8 cellular contexts compared by ENCODE assay signal in the genomic region with DNA sequence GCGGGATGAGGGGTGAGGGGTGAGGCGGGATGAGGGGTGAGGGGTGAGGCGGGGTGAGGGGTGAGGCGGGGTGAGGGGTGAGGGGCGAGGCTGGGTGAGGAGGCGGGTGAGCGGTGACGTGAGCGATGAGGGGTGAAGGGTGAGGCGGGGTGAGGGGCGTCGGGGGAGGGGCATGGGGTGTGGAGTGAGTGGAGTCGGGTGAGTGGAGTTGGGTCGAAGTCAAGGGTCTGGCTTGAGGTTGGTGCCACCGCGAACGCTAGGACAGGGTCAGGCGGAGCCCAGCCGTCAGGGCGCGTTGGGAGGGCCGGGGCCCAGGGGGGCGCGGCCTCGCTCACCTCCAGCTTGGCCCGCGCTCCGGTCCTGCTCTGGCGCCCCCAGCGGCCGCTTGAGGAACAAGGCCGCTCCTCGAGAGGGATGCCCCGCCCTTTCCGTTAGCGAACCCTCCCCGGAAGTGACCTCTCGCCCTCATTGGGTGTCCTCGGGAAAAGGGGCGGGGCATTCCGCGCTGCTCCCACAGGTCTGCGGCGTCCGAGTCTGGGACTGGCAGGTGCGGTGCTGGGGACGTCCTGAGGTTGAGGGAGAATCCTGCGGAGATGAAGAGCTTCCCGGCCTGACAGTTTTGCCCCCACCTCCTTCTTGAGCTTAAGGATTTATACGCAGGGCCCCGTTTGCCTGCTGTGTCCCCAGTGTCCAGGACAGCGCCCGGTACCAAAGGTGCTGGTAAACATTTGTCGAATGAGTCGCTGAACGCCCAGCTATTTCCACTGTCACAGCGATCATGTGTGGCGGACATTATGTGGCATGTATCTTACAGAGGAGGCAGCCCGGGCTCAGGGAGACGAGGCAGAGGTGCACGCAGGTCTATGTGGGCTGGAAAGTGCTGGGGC. TPM values are rescaled to one million over a fixed set of nuclear protein-coding genes. Genes with fewer than 3 reads are reported as not detected.
DNase-seq lines count a peak whose midpoint lies in the region; ATAC-seq and TF ChIP-seq lines count a peak whose summit lies in the region.

SYCE3 (minus strand) TSS at position 397 of the 887 bp plus-strand sequence. CDS start 6,514 bp downstream, outside the sequence.

- peak within 1 kb of the TSS; percentile 80 for H3K27ac Mint-ChIP-seq in Calu3 (ENCODE audit: unreplicated experiment)
- H3K27ac Mint-ChIP-seq in endothelial cell (ENCODE audit: unreplicated experiment) = no peak within 1 kb of the TSS

- peak; percentile 99 for DNase-seq in Calu3
- DNase-seq in HUDEP-2 (lab: John Stamatoyannopoulos, UW; ENCODE audit: unreplicated experiment in 76 of 76) = peak in 75 of 76 experiments; percentile 13 to 97 (median 92)
- DNase-seq in NOMO-1 treated with dmso at 0.1 percent for 144 hours (lab: John Stamatoyannopoulos, UW; ENCODE audit: unreplicated experiment) = peak; percentile 93
- peak; percentile 90 for DNase-seq in activated CD8-positive, alpha-beta memory T cell treated with anti-CD3 and anti-CD28 coated beads, Interleukin-2, amount 50 U/mL, for 24 hours (ENCODE audit: extremely low read depth)
- DNase-seq in endothelial cell (ENCODE audit: low spot score) = peak; percentile 97
- DNase-seq in midbrain (lab: John Stamatoyannopoulos, UW) = peak; percentile 97
- DNase-seq in stimulated activated CD8-positive, alpha-beta memory T cell treated with anti-CD3 and anti-CD28 coated beads, Interleukin-2, amount 100 ng/mL, for 1 hour (ENCODE audit: low read depth in 2 of 2) = peak; percentile 92 to 97

- peaks cover 22% of the 10 kb centered on the region for H3K36me3 Mint-ChIP-seq in Calu3 (ENCODE audit: insufficient read depth, unreplicated experiment)
- H3K36me3 Mint-ChIP-seq in endothelial cell (ENCODE audit: low read depth, unreplicated experiment) = peaks cover 2% of the 10 kb centered on the region

- H3K27me3 Mint-ChIP-seq in Calu3 (ENCODE audit: unreplicated experiment) = no peaks in the 10 kb centered on the region
- H3K27me3 Mint-ChIP-seq in endothelial cell (ENCODE audit: unreplicated experiment) = peaks cover 32% of the 10 kb centered on the region

- CTCF ChIA-PET in Calu3 (lab: Charles Lee) = interaction anchor here (0.6 to 2.2 kb wide), 9 partner anchors 11 to 65 kb away, joined by 3 to 19 read pairs (median 6); partner anchors contain the start of genes ARSA, KLHDC7B, LMF2 and NCAPH2

- peak; percentile 95 for ATAC-seq in GM21381 (IDR thresholded peaks at IDR 0.05; ENCODE audit: unreplicated experiment)

- peak within 1 kb of the TSS; percentile 92 for H3K4me3 Mint-ChIP-seq in Calu3 (ENCODE audit: low read depth, unreplicated experiment)
- peak within 1 kb of the TSS; percentile 86 for H3K4me3 Mint-ChIP-seq in endothelial cell (ENCODE audit: unreplicated experiment)

- H3K4me1 Mint-ChIP-seq in Calu3 (ENCODE audit: low read depth, unreplicated experiment) = peaks cover 9% of the 10 kb centered on the region
- H3K4me1 Mint-ChIP-seq in endothelial cell (ENCODE audit: unreplicated experiment) = peaks cover 10% of the 10 kb centered on the region

- H3K9me3 Mint-ChIP-seq in Calu3 (ENCODE audit: low read depth, unreplicated experiment) = no peaks in the 10 kb centered on the region
- H3K9me3 Mint-ChIP-seq in endothelial cell (ENCODE audit: unreplicated experiment) = no peaks in the 10 kb centered on the region

- TSS peak; percentile 85 for BruUV-seq in Calu3 (replicated peaks; lab: Mats Ljungman, UMichigan)

- intact Hi-C loops in Calu3 (cut with micrococcal nuclease; ENCODE audit: unreplicated experiment) = no loop called here

- TF ChIP-seq CTCF in Calu3 (IDR thresholded peaks at IDR 0.05; ENCODE audit: unreplicated experiment) (peak; percentile 95), endothelial cell (IDR thresholded peaks at IDR 0.05; ENCODE audit: unreplicated experiment) (peak; percentile 82)

RNA-seq across cellular contexts. Expression of gene SYCE3, which starts in this region (rescaled TPM):
- total RNA-seq in Calu3 (2022) (not detected in 2 replicates), endothelial cell (ENCODE audit: unreplicated experiment) (not detected)

Comparison
In these comparisons a context has a peak if more than half of its experiments do, and no peak if none do; other contexts are left out.
1. Peak in every context shown above with its lines: DNase-seq and ATAC-seq.
2. Peak in DNase-seq in Calu3; RNA of the gene not detected or under 1 TPM.
3. Peak in DNase-seq in endothelial cell; RNA of the gene not detected or under 1 TPM.